ENCODE assay signal across 13 cellular contexts in the genomic region with DNA sequence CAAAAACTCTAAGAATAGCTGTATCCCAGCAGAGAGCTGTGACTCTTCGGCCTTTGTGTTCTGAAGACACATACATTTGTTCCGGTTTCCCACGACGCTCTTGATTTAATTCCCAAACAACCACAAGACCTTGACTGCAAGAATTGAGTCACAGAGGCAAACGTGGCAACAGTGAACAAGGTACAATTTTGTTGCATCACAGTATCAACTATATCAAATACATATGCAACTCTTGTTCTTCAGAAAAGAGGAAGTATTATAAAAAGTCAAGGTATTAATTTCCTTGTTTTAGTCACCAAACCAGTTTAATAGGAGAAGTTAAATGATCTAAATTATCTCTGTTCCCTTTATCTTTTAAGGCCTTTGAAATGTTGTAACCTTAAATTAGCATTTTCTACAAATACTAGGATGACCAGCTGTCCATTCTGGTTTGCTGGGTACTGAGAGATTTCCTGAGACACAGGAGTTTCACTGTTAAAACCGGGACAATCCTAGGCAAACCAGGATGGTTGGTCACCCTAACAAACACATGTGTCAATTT. TPM values are rescaled to one million over a fixed set of nuclear protein-coding genes. Genes with fewer than 3 reads are reported as not detected.
DNase-seq lines count a peak whose midpoint lies in the region; ATAC-seq and TF ChIP-seq lines count a peak whose summit lies in the region.
"Had no signal": no experiment of that assay in that cellular context is flagged by ENCODE, and none has a peak within 500 bp of the region (broad histone marks: within the 10 kb centered on the region; RNA-seq: fewer than 3 reads in every experiment).

No MANE protein-coding gene starts in this region.

- H3K9me3 Mint-ChIP-seq in CD8-positive, alpha-beta T cell, result no peaks in the 10 kb centered on the region
- H3K9me3 Mint-ChIP-seq in activated CD8-positive, alpha-beta T cell treated with anti-CD3 and anti-CD28 coated beads, Interleukin-2, amount 10 ng/mL, durations not matched to agents 7 days and 5 days (ENCODE audit: insufficient read depth), result no peaks in the 10 kb centered on the region
- H3K9me3 Mint-ChIP-seq: stimulated activated naive CD8-positive, alpha-beta T cell treated with anti-CD3 and anti-CD28 coated beads, Interleukin-15, Interleukin-2, amounts not matched to agents 100 ng/mL and 50 ng/mL, for 24 hours had no signal

- in situ Hi-C loops in G401 (cut with HindIII; ENCODE audit: low sequenced_read_pairs), result no loop called here

- no peaks in the 10 kb centered on the region for H3K4me1 ChIP-seq in CD8-positive, alpha-beta T cell (ENCODE audit: insufficient read depth, low read length)
- H3K4me1 ChIP-seq: colonic mucosa had no signal

- peaks cover 18% of the 10 kb centered on the region for H3K36me3 ChIP-seq in CD8-positive, alpha-beta T cell (ENCODE audit: insufficient read depth, low read length)
- H3K36me3 ChIP-seq: colonic mucosa had no signal

- peaks cover 4% of the 10 kb centered on the region for H3K4me1 Mint-ChIP-seq in CD8-positive, alpha-beta T cell (ENCODE audit: low read depth)
- H3K4me1 Mint-ChIP-seq in activated CD8-positive, alpha-beta T cell treated with anti-CD3 and anti-CD28 coated beads, Interleukin-2, amount 10 ng/mL, durations not matched to agents 7 days and 5 days (ENCODE audit: low read depth), result no peaks in the 10 kb centered on the region

- H3K27me3 Mint-ChIP-seq in CD8-positive, alpha-beta T cell (ENCODE audit: low read depth), result no peaks in the 10 kb centered on the region
- H3K27me3 Mint-ChIP-seq in activated CD8-positive, alpha-beta T cell treated with anti-CD3 and anti-CD28 coated beads, Interleukin-2, amount 10 ng/mL, durations not matched to agents 7 days and 5 days (ENCODE audit: low read depth), result no peaks in the 10 kb centered on the region
- H3K27me3 Mint-ChIP-seq: stimulated activated naive CD8-positive, alpha-beta T cell treated with anti-CD3 and anti-CD28 coated beads, Interleukin-15, Interleukin-2, amounts not matched to agents 100 ng/mL and 50 ng/mL, for 24 hours had no signal

- intact Hi-C loops in CD8-positive, alpha-beta T cell (cut with DNase I, micrococcal nuclease), result no loop called here

- H3K27ac ChIP-seq in CD8-positive, alpha-beta T cell (ENCODE audit: low read depth, low read length), result no peak overlapping the region
- no peak overlapping the region for H3K27ac ChIP-seq in RWPE1
- H3K27ac ChIP-seq: C4-2B, colonic mucosa had no signal

- DNase-seq in CD8-positive, alpha-beta T cell, result no peak
- peak; percentile 76 for DNase-seq in NOMO-1 treated with dmso at 0.1 percent for 144 hours (lab: John Stamatoyannopoulos, UW; ENCODE audit: unreplicated experiment)
- DNase-seq in fibroblast of gingiva (ENCODE audit: low read depth), result peak; percentile 22
- DNase-seq in RWPE1 (ENCODE audit: low spot score), result no peak
- no peak for DNase-seq in GOT3 (lab: John Stamatoyannopoulos, UW)
- no peak for DNase-seq in activated CD8-positive, alpha-beta T cell treated with anti-CD3 and anti-CD28 coated beads, Interleukin-2, amount 10 ng/mL, durations not matched to agents 7 days and 5 days
- no peak for DNase-seq in G401 (ENCODE audit: low spot score)
- DNase-seq: activated CD8-positive, alpha-beta memory T cell treated with anti-CD3 and anti-CD28 coated beads for 24 hours; colonic mucosa had no signal

- no peak overlapping the region for H3K4me3 ChIP-seq in CD8-positive, alpha-beta T cell (ENCODE audit: low read depth, low read length)
- H3K4me3 ChIP-seq: colonic mucosa, right atrium auricular region had no signal

- POLR2A ChIA-PET in CD8-positive, alpha-beta T cell (lab: Charles Lee), result interaction anchor here (0.6 kb wide), 1 partner anchor 194 kb away, joined by 3 read pairs; no protein-coding TSS in a partner anchor
- POLR2A ChIA-PET in RWPE1 (lab: Yijun Ruan, JAX; ENCODE audit: low non-redundant PET), result no interaction called here
- POLR2A ChIA-PET in activated CD8-positive, alpha-beta T cell treated with anti-CD3 and anti-CD28 coated beads, Interleukin-2, amount 10 ng/mL, durations not matched to agents 7 days and 5 days (lab: Charles Lee), result no interaction called here

- ATAC-seq in CD8-positive, alpha-beta T cell, result no peak
- peak; percentile 51 for ATAC-seq in GM21717 (IDR thresholded peaks at IDR 0.05; ENCODE audit: unreplicated experiment)
- no peak for ATAC-seq in activated CD8-positive, alpha-beta T cell treated with anti-CD3 and anti-CD28 coated beads, Interleukin-2, amount 10 ng/mL, durations not matched to agents 7 days and 5 days

- H3K4me3 Mint-ChIP-seq in CD8-positive, alpha-beta T cell, result no peak overlapping the region
- no peak overlapping the region for H3K4me3 Mint-ChIP-seq in activated CD8-positive, alpha-beta T cell treated with anti-CD3 and anti-CD28 coated beads, Interleukin-2, amount 10 ng/mL, durations not matched to agents 7 days and 5 days
- H3K4me3 Mint-ChIP-seq: stimulated activated naive CD8-positive, alpha-beta T cell treated with anti-CD3 and anti-CD28 coated beads, Interleukin-15, Interleukin-2, amounts not matched to agents 100 ng/mL and 50 ng/mL, for 24 hours had no signal

- TF ChIP-seq CTCF in CD8-positive, alpha-beta T cell (IDR thresholded peaks at IDR 0.05), result no peak
- no peak for TF ChIP-seq CTCF in RWPE1 (conservative IDR thresholded peaks at IDR 0.05; ENCODE audit: low read depth)

- peak overlapping the region; percentile 8 for H3K27ac Mint-ChIP-seq in CD8-positive, alpha-beta T cell
- no peak overlapping the region for H3K27ac Mint-ChIP-seq in activated CD8-positive, alpha-beta T cell treated with anti-CD3 and anti-CD28 coated beads, Interleukin-2, amount 10 ng/mL, durations not matched to agents 7 days and 5 days
- H3K27ac Mint-ChIP-seq: stimulated activated naive CD8-positive, alpha-beta T cell treated with anti-CD3 and anti-CD28 coated beads, Interleukin-15, Interleukin-2, amounts not matched to agents 100 ng/mL and 50 ng/mL, for 24 hours had no signal

- H3K27me3 ChIP-seq in CD8-positive, alpha-beta T cell (ENCODE audit: insufficient read depth, low read length), result no peaks in the 10 kb centered on the region
- H3K27me3 ChIP-seq: colonic mucosa, right atrium auricular region had no signal

- peaks cover 68% of the 10 kb centered on the region for H3K36me3 Mint-ChIP-seq in CD8-positive, alpha-beta T cell
- peaks cover 42% of the 10 kb centered on the region for H3K36me3 Mint-ChIP-seq in activated CD8-positive, alpha-beta T cell treated with anti-CD3 and anti-CD28 coated beads, Interleukin-2, amount 10 ng/mL, durations not matched to agents 7 days and 5 days (ENCODE audit: low read depth)

- H3K9me3 ChIP-seq in CD8-positive, alpha-beta T cell (ENCODE audit: low read length), result no peaks in the 10 kb centered on the region
- H3K9me3 ChIP-seq: colonic mucosa, right atrium auricular region had no signal

- CTCF ChIA-PET in CD8-positive, alpha-beta T cell (lab: Charles Lee), result no interaction called here
- CTCF ChIA-PET in RWPE1 (lab: Yijun Ruan, JAX), result interaction anchor here (0.7 kb wide), 1 partner anchor 413 kb away, joined by 4 read pairs; no protein-coding TSS in a partner anchor
- CTCF ChIA-PET in activated CD8-positive, alpha-beta T cell treated with anti-CD3 and anti-CD28 coated beads, Interleukin-2, amount 10 ng/mL, durations not matched to agents 7 days and 5 days (lab: Charles Lee), result interaction anchor here (1.2 kb wide), 1 partner anchor 67 kb away, joined by 4 read pairs; no protein-coding TSS in a partner anchor

RNA-seq across cellular contexts. Expression of a gene that starts 11.1 kb away (rescaled TPM):
- 10 to 100 TPM in 1 of 2 experiments, 1 to 10 TPM in 1; 9.9 to 12.6 TPM for total RNA-seq in CD8-positive, alpha-beta T cell
- 10 to 100 TPM; 15.8 to 18.0 TPM for total RNA-seq in activated CD8-positive, alpha-beta T cell treated with anti-CD3 and anti-CD28 coated beads, Interleukin-2, amount 10 ng/mL, durations not matched to agents 7 days and 5 days
- total RNA-seq in G401 (2014; rRNA removed; shearing (Covaris generic)), result 26.4 and 33.0 TPM in 2 replicates

RNA-seq across cellular contexts. Expression of a gene that starts 11.5 kb away (rescaled TPM):
- 10 to 100 TPM; 11.3 to 14.3 TPM for total RNA-seq in CD8-positive, alpha-beta T cell
- total RNA-seq in activated CD8-positive, alpha-beta T cell treated with anti-CD3 and anti-CD28 coated beads, Interleukin-2, amount 10 ng/mL, durations not matched to agents 7 days and 5 days, result 10 to 100 TPM; 47.2 to 47.8 TPM
- total RNA-seq in G401 (2014; rRNA removed; shearing (Covaris generic)), result 67.3 and 111 TPM in 2 replicates

RNA-seq across cellular contexts. Expression of a gene that starts 44.8 kb away (rescaled TPM):
- total RNA-seq in CD8-positive, alpha-beta T cell, result not detected
- total RNA-seq in activated CD8-positive, alpha-beta T cell treated with anti-CD3 and anti-CD28 coated beads, Interleukin-2, amount 10 ng/mL, durations not matched to agents 7 days and 5 days, result not detected
- 3.3 and 4.6 TPM in 2 replicates for total RNA-seq in G401 (2014; rRNA removed; shearing (Covaris generic))

Comparison
In these comparisons a context has a peak if more than half of its experiments do, and no peak if none do; other contexts are left out.
1. DNase-seq: peak in NOMO-1 treated with dmso at 0.1 percent for 144 hours (single experiment) and fibroblast of gingiva (single experiment); none in CD8-positive, alpha-beta T cell (0 of 7), RWPE1 (single experiment), GOT3 (single experiment), activated CD8-positive, alpha-beta T cell treated with anti-CD3 and anti-CD28 coated beads, Interleukin-2, amount 10 ng/mL, durations not matched to agents 7 days and 5 days (single experiment) and G401 (single experiment).